In genomic region chr11:7522106-7522505, GRCh38 we compare ENCODE assay signal across 1 cellular context.
TF ChIP-seq lines count a peak whose summit lies in the region.

No MANE protein-coding gene starts in this region.

TF ChIP-seq in H1, 55 proteins besides CTCF, POLR2A, EP300 and RAD21 (continued from another document):
- TF ChIP-seq CHD7 (IDR thresholded peaks at IDR 0.05; ENCODE audit: insufficient replicate concordance, low read length) (no peak), EZH2 (IDR thresholded peaks at IDR 0.05; ENCODE audit: low read depth, low read length, severe bottlenecking) (no peak), TEAD4 (IDR thresholded peaks at IDR 0.05; ENCODE audit: low read depth, low read length) (no peak), NANOG (IDR thresholded peaks at IDR 0.05; ENCODE audit: insufficient read depth, low read depth, low read length, poor library complexity, severe bottlenecking) (no peak), RBBP5 (IDR thresholded peaks at IDR 0.05; ENCODE audit: borderline replicate concordance, low read depth, low read length) (no peak), ATF2 (IDR thresholded peaks at IDR 0.05; ENCODE audit: low read length) (no peak), ASH2L (IDR thresholded peaks at IDR 0.05; ENCODE audit: low read length) (no peak), JUN (IDR thresholded peaks at IDR 0.05; ENCODE audit: low read depth, low read length) (no peak), RFX5 (IDR thresholded peaks at IDR 0.05; ENCODE audit: borderline replicate concordance, low read depth, low read length) (no peak)
TF ChIP-seq in H1: peak in this region for 0.
